1 cellular context compared by ENCODE assay signal in genomic region chr6:118501816-118502568, GRCh38.
TF ChIP-seq lines count a peak whose summit lies in the region.

No MANE protein-coding gene starts in this region.

TF ChIP-seq in IMR-90, 13 proteins besides CTCF, POLR2A, EP300 and RAD21 (continued from another document):
- TF ChIP-seq ELK1 (IDR thresholded peaks at IDR 0.05; ENCODE audit: borderline replicate concordance, low read depth, low read length) (no peak), CHD1 (IDR thresholded peaks at IDR 0.05; ENCODE audit: low read depth, low read length) (no peak), BHLHE40 (IDR thresholded peaks at IDR 0.05; ENCODE audit: low read depth, low read length) (no peak), USF2 (IDR thresholded peaks at IDR 0.05; ENCODE audit: low read depth, low read length) (no peak), MAZ (IDR thresholded peaks at IDR 0.05; ENCODE audit: borderline replicate concordance, low read depth, low read length) (no peak), CEBPB (IDR thresholded peaks at IDR 0.05; ENCODE audit: low read depth, low read length) (no peak), SMC3 (IDR thresholded peaks at IDR 0.05; ENCODE audit: low read depth, low read length) (no peak)
